8 cellular contexts compared by ENCODE assay signal in the genomic region with DNA sequence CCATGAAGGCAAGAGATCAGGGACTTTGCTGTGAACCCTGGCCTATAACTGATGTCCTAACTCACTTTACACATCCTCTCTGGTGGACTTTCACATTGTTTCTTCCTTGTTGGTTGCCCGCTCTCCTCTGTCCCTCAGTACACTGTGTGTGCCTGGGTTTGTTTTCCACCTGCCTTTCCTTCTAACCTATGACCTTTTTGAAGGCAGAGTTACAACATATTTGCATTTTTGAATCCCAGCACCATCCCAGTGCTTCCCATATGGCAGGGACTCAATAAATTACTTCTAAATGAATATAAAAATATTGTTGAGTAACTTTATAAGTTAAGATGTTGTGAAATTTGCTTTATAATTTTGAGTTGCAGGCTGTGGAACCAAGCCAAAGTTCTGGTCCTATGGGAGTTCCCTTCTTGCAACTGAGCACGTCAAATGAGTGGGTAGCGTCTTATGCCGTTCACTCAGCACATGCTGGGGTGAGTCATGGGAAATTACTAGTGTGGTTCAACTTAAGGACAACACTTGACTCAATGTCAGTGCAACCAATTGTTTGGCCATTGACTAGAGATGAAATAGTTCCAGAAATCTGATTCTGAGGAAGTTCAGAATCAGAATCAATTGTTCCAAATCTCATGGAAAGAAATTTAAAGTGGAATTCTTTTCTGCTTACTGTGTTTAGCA.
DNase-seq lines count a peak whose midpoint lies in the region; ATAC-seq and TF ChIP-seq lines count a peak whose summit lies in the region.

No MANE protein-coding gene starts in this region.

- no peak overlapping the region for H3K4me3 Mint-ChIP-seq in Calu3 (ENCODE audit: low read depth, unreplicated experiment)
- no peak overlapping the region for H3K4me3 Mint-ChIP-seq in type B pancreatic cell

- peak overlapping the region; percentile 74 for H2BK5ac ChIP-seq in IMR-90 (ENCODE audit: low read depth, low read length, poor library complexity, severe bottlenecking)

- peaks cover 15% of the 10 kb centered on the region for H3K4me1 Mint-ChIP-seq in Calu3 (ENCODE audit: low read depth, unreplicated experiment)
- H3K4me1 Mint-ChIP-seq in type B pancreatic cell (ENCODE audit: unreplicated experiment): no peaks in the 10 kb centered on the region

- peaks cover 5% of the 10 kb centered on the region for H3K36me3 Mint-ChIP-seq in Calu3 (ENCODE audit: insufficient read depth, unreplicated experiment)
- H3K36me3 Mint-ChIP-seq in type B pancreatic cell: no peaks in the 10 kb centered on the region

- H3K56ac ChIP-seq in IMR-90 (ENCODE audit: extremely low read depth, insufficient read depth, low read length): no peak overlapping the region

- H3K4me1 ChIP-seq in IMR-90 (ENCODE audit: control insufficient read depth, insufficient read depth, low read length) (peaks cover 6% of the 10 kb centered on the region; the same call in 1 of the 2 replicates), gastrocnemius medialis (peaks cover 0 to 6% of the 10 kb centered on the region in 2 donors), HAP-1 (no peaks in the 10 kb centered on the region)

- TF ChIP-seq RAD21 in IMR-90 (IDR thresholded peaks at IDR 0.05; ENCODE audit: low read length): no peak; the same call in 1 of the 2 replicates

- TF ChIP-seq CTCF in Calu3 (IDR thresholded peaks at IDR 0.05; ENCODE audit: unreplicated experiment) (no peak), IMR-90 (conservative IDR thresholded peaks at IDR 0.05; ENCODE audit: low read depth, low read length) (no peak), gastrocnemius medialis (IDR thresholded peaks at IDR 0.05 in 4 of 5, conservative IDR thresholded peaks at IDR 0.05 in 1 of 5) (no peak), type B pancreatic cell (conservative IDR thresholded peaks at IDR 0.05) (no peak)

- WGBS in IMR-90 (ENCODE audit: extremely low coverage in 2 of 2, insufficient read length in 1 of 2), 2 experiments: no CpG with 5 or more reads among the region's 4 CpGs

- H3K4ac ChIP-seq in IMR-90 (ENCODE audit: low read depth, low read length): peak overlapping the region; percentile 42; the same call in 1 of the 2 replicates

- H3K36me3 ChIP-seq in IMR-90 (ENCODE audit: control insufficient read depth, insufficient read depth, low read length): no peaks in the 10 kb centered on the region
- no peaks in the 10 kb centered on the region for H3K36me3 ChIP-seq in gastrocnemius medialis
- H3K36me3 ChIP-seq in HAP-1 (replicated peaks): no peaks in the 10 kb centered on the region

- POLR2A ChIA-PET in IMR-90 (lab: Charles Lee; ENCODE audit: unreplicated experiment): no interaction called here

- H2AFZ ChIP-seq in IMR-90 (replicated peaks; ENCODE audit: low read length, poor library complexity): no peak overlapping the region

- 0 out of 2 replicates have a peak overlapping the region, but pooled peaks have one; percentile 83 for H2AK5ac ChIP-seq in IMR-90 (ENCODE audit: low read depth, low read length)

- H3K9me3 ChIP-seq in IMR-90 (ENCODE audit: control insufficient read depth, insufficient read depth, low read length) (no peaks in the 10 kb centered on the region), gastrocnemius medialis (no peaks in the 10 kb centered on the region), HAP-1 (no peaks in the 10 kb centered on the region)

- H3K9me3 Mint-ChIP-seq in Calu3 (ENCODE audit: low read depth, unreplicated experiment) (peaks cover 5% of the 10 kb centered on the region), type B pancreatic cell (no peaks in the 10 kb centered on the region)

- DNase-seq in Calu3 (peak; percentile 76), IMR-90 (peak; percentile 100), dermis microvascular lymphatic vessel endothelial cell (ENCODE audit: low read depth in 2 of 2) (peak; percentile 7 to 92), gastrocnemius medialis (peak; percentile 66 to 74), hypothalamus (lab: John Stamatoyannopoulos, UW) (no peak), type B pancreatic cell (ENCODE audit: extremely low spot score, unreplicated experiment) (no peak), HAP-1 (ENCODE audit: low spot score in 2 of 2) (no peak)

- TF ChIP-seq POLR2A in IMR-90 (IDR thresholded peaks at IDR 0.05; ENCODE audit: low read depth, low read length): no peak
- TF ChIP-seq POLR2A in gastrocnemius medialis (IDR thresholded peaks at IDR 0.05): no peak

- H2BK20ac ChIP-seq in IMR-90 (ENCODE audit: low read depth, low read length): 0 out of 2 replicates have a peak overlapping the region, but pooled peaks have one; percentile 14

- no peak overlapping the region for H3K14ac ChIP-seq in IMR-90 (replicated peaks; ENCODE audit: low read depth, low read length)

- H3K9me1 ChIP-seq in IMR-90 (ENCODE audit: insufficient read depth, low read length): peaks cover 5% of the 10 kb centered on the region; the same call in 1 of the 2 replicates

- H3K27me3 ChIP-seq in IMR-90 (ENCODE audit: control insufficient read depth, insufficient read depth, low read length): no peaks in the 10 kb centered on the region
- no peaks in the 10 kb centered on the region for H3K27me3 ChIP-seq in gastrocnemius medialis
- no peaks in the 10 kb centered on the region for H3K27me3 ChIP-seq in HAP-1 (ENCODE audit: low read depth)

- H3K27ac ChIP-seq in IMR-90 (ENCODE audit: insufficient read depth, low read length) (no peak overlapping the region), gastrocnemius medialis (peak overlapping the region in 3 of 4 donors; percentile 22 to 62 (median 45))

- no peak overlapping the region for H3K4me3 ChIP-seq in IMR-90 (ENCODE audit: insufficient read depth, low read depth, low read length)
- no peak overlapping the region for H3K4me3 ChIP-seq in gastrocnemius medialis
- no peak overlapping the region for H3K4me3 ChIP-seq in HAP-1

- peak overlapping the region; percentile 35 for H3K27ac Mint-ChIP-seq in Calu3 (ENCODE audit: unreplicated experiment)
- H3K27ac Mint-ChIP-seq in type B pancreatic cell: no peak overlapping the region

- peak overlapping the region; percentile 22; the same call in 1 of the 2 replicates for H3K18ac ChIP-seq in IMR-90 (ENCODE audit: low read depth, low read length)

- no peaks in the 10 kb centered on the region for H3K27me3 Mint-ChIP-seq in Calu3 (ENCODE audit: unreplicated experiment)
- no peaks in the 10 kb centered on the region for H3K27me3 Mint-ChIP-seq in type B pancreatic cell

- 0 out of 2 replicates have a peak overlapping the region, but pooled peaks have one; percentile 16 for H2BK120ac ChIP-seq in IMR-90 (ENCODE audit: low read depth, low read length)

- ATAC-seq in GM21423 (IDR thresholded peaks at IDR 0.05; ENCODE audit: unreplicated experiment): peak; percentile 84
- ATAC-seq in IMR-90 (ENCODE audit: low read depth): peak; percentile 100
- peak; percentile 98 for ATAC-seq in gastrocnemius medialis

- no peak overlapping the region for H3K23ac ChIP-seq in IMR-90 (ENCODE audit: low read depth, low read length)

- CTCF ChIA-PET in Calu3 (lab: Charles Lee) (no interaction called here), IMR-90 (lab: Yijun Ruan, JAX) (no interaction called here)

- intact Hi-C loops in Calu3 (cut with micrococcal nuclease; ENCODE audit: unreplicated experiment) (no loop called here), IMR-90 (cut with micrococcal nuclease) (no loop called here), gastrocnemius medialis (cut with DNase I; ENCODE audit: low total_unique reads) (no loop called here)

- H4K20me1 ChIP-seq in IMR-90 (ENCODE audit: insufficient read depth, low read length): no peaks in the 10 kb centered on the region

- H3K9ac ChIP-seq in IMR-90 (ENCODE audit: low read depth, low read length): no peak overlapping the region

- H3K79me1 ChIP-seq in IMR-90 (ENCODE audit: low read depth in 1 of 2, low read length in 2 of 2): no peaks in the 10 kb centered on the region

- in situ Hi-C loops in IMR-90 (cut with MboI; ENCODE audit: low sequenced_read_pairs): no loop called here
- in situ Hi-C loops in gastrocnemius medialis (cut with MboI; ENCODE audit: low sequenced_read_pairs in 4 of 4): no loop called here
- in situ Hi-C loops in HAP-1 (cut with MboI; ENCODE audit: low sequenced_read_pairs): no loop called here

- H2AK9ac ChIP-seq in IMR-90 (replicated peaks; ENCODE audit: low read depth, low read length, poor library complexity): no peak overlapping the region

- no peak overlapping the region for H4K5ac ChIP-seq in IMR-90 (ENCODE audit: low read depth, low read length)

- H2BK15ac ChIP-seq in IMR-90 (ENCODE audit: low read depth, low read length): 0 out of 3 replicates have a peak overlapping the region, but pooled peaks have one; percentile 86

- no peak overlapping the region for H4K8ac ChIP-seq in IMR-90 (ENCODE audit: low read depth in 2 of 2, low read length in 2 of 2)

- H3K4me2 ChIP-seq in IMR-90 (ENCODE audit: low read depth, low read length): no peak overlapping the region

- H4K91ac ChIP-seq in IMR-90 (ENCODE audit: insufficient read depth, low read depth, low read length): 0 out of 2 replicates have a peak overlapping the region, but pooled peaks have one; percentile 2

- no TSS peak for BruUV-seq in Calu3 (replicated peaks; lab: Mats Ljungman, UMichigan)
- BruUV-seq in IMR-90 (replicated peaks; lab: Mats Ljungman, UMichigan): no TSS peak

- dilution Hi-C loops in IMR-90 (cut with HindIII; ENCODE audit: low sequenced_read_pairs, unreplicated experiment): no loop called here

TF ChIP-seq in IMR-90, 13 proteins besides CTCF, POLR2A, EP300 and RAD21 (continues in another document):
- TF ChIP-seq RCOR1 (IDR thresholded peaks at IDR 0.05; ENCODE audit: insufficient replicate concordance, low read length) (no peak), MAZ (IDR thresholded peaks at IDR 0.05; ENCODE audit: borderline replicate concordance, low read depth, low read length) (no peak), NFE2L2 (IDR thresholded peaks at IDR 0.05; ENCODE audit: low read depth, low read length) (peak; percentile 42; the same call in 1 of the 2 replicates), BHLHE40 (IDR thresholded peaks at IDR 0.05; ENCODE audit: low read depth, low read length) (peak; percentile 96), RFX5 (IDR thresholded peaks at IDR 0.05; ENCODE audit: low read depth, low read length) (no peak), MXI1 (IDR thresholded peaks at IDR 0.05; ENCODE audit: borderline replicate concordance, low read depth, low read length) (0 out of 2 replicates have a peak, but pooled peaks have one; percentile 32), FOS (IDR thresholded peaks at IDR 0.05; ENCODE audit: low read depth, low read length) (peak; percentile 97), MAFK (IDR thresholded peaks at IDR 0.05; ENCODE audit: low read depth, low read length) (0 out of 2 replicates have a peak, but pooled peaks have one; percentile 35), CEBPB (IDR thresholded peaks at IDR 0.05; ENCODE audit: low read depth, low read length) (peak; percentile 93)
- TF ChIP-seq, protein P1, sequence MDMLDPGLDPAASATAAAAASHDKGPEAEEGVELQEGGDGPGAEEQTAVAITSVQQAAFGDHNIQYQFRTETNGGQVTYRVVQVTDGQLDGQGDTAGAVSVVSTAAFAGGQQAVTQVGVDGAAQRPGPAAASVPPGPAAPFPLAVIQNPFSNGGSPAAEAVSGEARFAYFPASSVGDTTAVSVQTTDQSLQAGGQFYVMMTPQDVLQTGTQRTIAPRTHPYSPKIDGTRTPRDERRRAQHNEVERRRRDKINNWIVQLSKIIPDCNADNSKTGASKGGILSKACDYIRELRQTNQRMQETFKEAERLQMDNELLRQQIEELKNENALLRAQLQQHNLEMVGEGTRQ (IDR thresholded peaks at IDR 0.05; ENCODE audit: low read depth, low read length): peak; percentile 58

Comparison
In these comparisons a context has a peak if more than half of its experiments do, and no peak if none do; other contexts are left out.
1. DNase-seq: peak in Calu3 (single experiment), IMR-90 (single experiment), dermis microvascular lymphatic vessel endothelial cell (2 of 2) and gastrocnemius medialis (2 of 2); none in hypothalamus (0 of 51), type B pancreatic cell (single experiment) and HAP-1 (0 of 2).
2. Peak in every context shown above with its lines, with median percentiles within 50 percentile points of each other: ATAC-seq.